ENCODE assay signal across 22 cellular contexts in the genomic region with DNA sequence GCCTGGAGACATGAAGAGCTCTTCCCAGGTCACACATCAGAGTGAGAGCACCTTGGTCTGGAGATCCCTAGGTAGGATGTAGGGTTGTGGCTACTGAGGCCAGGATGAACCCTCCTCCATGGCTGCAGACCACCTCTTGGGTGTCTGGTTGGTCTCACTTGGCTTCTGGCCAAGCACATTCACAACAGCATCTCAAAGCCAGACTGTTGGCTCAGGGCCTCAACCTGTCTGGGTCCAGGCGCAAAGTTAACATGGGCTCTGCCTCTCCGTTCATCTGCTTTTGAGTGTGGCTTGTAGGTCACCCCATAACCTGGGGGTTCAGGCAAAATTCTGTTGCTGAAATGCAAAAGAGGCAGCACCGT. TPM values are rescaled to one million over a fixed set of nuclear protein-coding genes. Genes with fewer than 3 reads are reported as not detected.
DNase-seq lines count a peak whose midpoint lies in the region; ATAC-seq, FAIRE-seq and TF ChIP-seq lines count a peak whose summit lies in the region.
"Had no signal": no experiment of that assay in that cellular context is flagged by ENCODE, and none has a peak within 500 bp of the region (broad histone marks: within the 10 kb centered on the region; RNA-seq: fewer than 3 reads in every experiment).

No MANE protein-coding gene starts in this region.

- H3K23ac ChIP-seq in H1 (ENCODE audit: insufficient read length) (no peak overlapping the region), trophoblast cell (ENCODE audit: low read length) (no peak overlapping the region)

- no peak for TF ChIP-seq POLR2A in H1 (IDR thresholded peaks at IDR 0.05; ENCODE audit: control extremely low read depth in 1 of 2, low read depth in 2 of 2, low read length in 2 of 2)

- peak overlapping the region; percentile 8; the same call in 1 of the 2 replicates for H3K4me3 ChIP-seq in BE2C (ENCODE audit: low read depth, low read length)
- H3K4me3 ChIP-seq in HUES48 (ENCODE audit: low read depth, low read length) = no peak overlapping the region
- H3K4me3 ChIP-seq in H1 (ENCODE audit: extremely low read depth in 1 of 4, insufficient read depth in 2 of 4, low read depth in 3 of 4, low read length in 4 of 4) = no peak overlapping the region
- no peak overlapping the region for H3K4me3 ChIP-seq in trophoblast cell (ENCODE audit: low read depth, low read length)
- no peak overlapping the region for H3K4me3 ChIP-seq in kidney (ENCODE audit: low read length in 2 of 2)
- H3K4me3 ChIP-seq: A549, BLaER1, GM12878 had no signal

- H2AFZ ChIP-seq in H1 (ENCODE audit: low read length) (no peak overlapping the region), trophoblast cell (ENCODE audit: insufficient read depth, low read length, poor library complexity) (no peak overlapping the region)

- no peak for TF ChIP-seq EP300 in H1 (IDR thresholded peaks at IDR 0.05; ENCODE audit: borderline replicate concordance in 1 of 2, low read depth in 2 of 2, low read length in 2 of 2)

- no peak overlapping the region for H4K91ac ChIP-seq in H1 (replicated peaks; ENCODE audit: insufficient read length, low read length)
- peak overlapping the region; percentile 41 for H4K91ac ChIP-seq in trophoblast cell (ENCODE audit: low read depth, low read length)

- TF ChIP-seq CTCF in BE2C (IDR thresholded peaks at IDR 0.05; ENCODE audit: low read depth, low read length) = no peak
- no peak for TF ChIP-seq CTCF in H1 (IDR thresholded peaks at IDR 0.05; ENCODE audit: control extremely low read depth in 1 of 3, insufficient read depth in 1 of 3, low read depth in 1 of 3, low read length in 3 of 3)
- no peak for TF ChIP-seq CTCF in kidney (IDR thresholded peaks at IDR 0.05; ENCODE audit: borderline replicate concordance, extremely low read depth, insufficient read depth)

- 59% methylated on average over 3 of the region's 3 CpGs; no CpG with 5 or more reads in 1 of the 2 experiments for WGBS in H1 (ENCODE audit: extremely low coverage in 1 of 2, insufficient coverage in 1 of 2, insufficient read length in 1 of 2, insufficient replicate concordance in 2 of 2, low coverage in 1 of 2, low lambda C conversion rate in 2 of 2, missing lambda C conversion rate in 1 of 2), 2 experiments
- WGBS in trophoblast cell (ENCODE audit: extremely low coverage, insufficient coverage, insufficient read length) = no CpG with 5 or more reads among the region's 3 CpGs

- H2BK20ac ChIP-seq in H1 (ENCODE audit: low read length) = no peak overlapping the region; the same call in 1 of the 2 replicates

- H3K79me1 ChIP-seq in H1 (ENCODE audit: low read depth, low read length) (no peaks in the 10 kb centered on the region), trophoblast cell (ENCODE audit: low read length) (peaks cover 44% of the 10 kb centered on the region)

- no peak overlapping the region for H2AK5ac ChIP-seq in H1 (ENCODE audit: low read depth, low read length)
- peak overlapping the region; percentile 8 for H2AK5ac ChIP-seq in trophoblast cell (ENCODE audit: low read length)

- no peak overlapping the region for H4K5ac ChIP-seq in H1 (ENCODE audit: insufficient read length, low read depth, low read length)

- intact Hi-C loops in kidney (cut with DNase I) = no loop called here

- H2BK12ac ChIP-seq in H1 (ENCODE audit: low read depth, low read length) (no peak overlapping the region; the same call in 1 of the 2 replicates), trophoblast cell (ENCODE audit: low read length) (peak overlapping the region; percentile 38)

- H3K79me2 ChIP-seq in H1 (ENCODE audit: control insufficient read depth in 1 of 2, insufficient read depth in 2 of 2, low read length in 2 of 2) = no peaks in the 10 kb centered on the region
- H3K79me2 ChIP-seq in trophoblast cell (ENCODE audit: control insufficient read depth, insufficient read depth, low read length, poor library complexity) = peaks cover 4% of the 10 kb centered on the region

- peak overlapping the region; percentile 76; the same call in 1 of the 2 replicates for H2BK15ac ChIP-seq in H1 (ENCODE audit: low read length)

- no peak overlapping the region for H3K56ac ChIP-seq in H1 (replicated peaks; ENCODE audit: insufficient read length, low read depth, low read length)

- FAIRE-seq in H1 (lab: Jason Lieb, UNC) (no peak), kidney (lab: Jason Lieb, UNC) (no peak)
- FAIRE-seq: A549, GM12878, GM18507, HTR-8/SVneo, RCC 7860 had no signal

- H3K9ac ChIP-seq in HUES48 (ENCODE audit: low read depth, low read length) = no peak overlapping the region
- H3K9ac ChIP-seq in H1 (replicated peaks in 1 of 4; ENCODE audit: extremely low read depth in 1 of 4, low read depth in 3 of 4, low read length in 3 of 4) = no peak overlapping the region
- H3K9ac ChIP-seq in trophoblast cell (ENCODE audit: low read length) = no peak overlapping the region
- no peak overlapping the region for H3K9ac ChIP-seq in kidney (ENCODE audit: low read length in 2 of 2)
- H3K9ac ChIP-seq: BLaER1 had no signal

- no peak overlapping the region; the same call in 1 of the 2 replicates for H3K18ac ChIP-seq in H1 (ENCODE audit: extremely low read depth, low read length)
- peak overlapping the region; percentile 55 for H3K18ac ChIP-seq in trophoblast cell (ENCODE audit: low read length)

- H3K4ac ChIP-seq in H1 (replicated peaks; ENCODE audit: insufficient read length, low read depth, low read length) (no peak overlapping the region), trophoblast cell (ENCODE audit: low read depth, low read length) (peak overlapping the region; percentile 38)

- H3K14ac ChIP-seq in H1 (ENCODE audit: insufficient read length) (no peak overlapping the region), trophoblast cell (ENCODE audit: low read length) (peak overlapping the region; percentile 47)

- H3K4me2 ChIP-seq in H1 (ENCODE audit: insufficient read depth in 1 of 2, low read depth in 2 of 2, low read length in 2 of 2) (peak overlapping the region in 1 of 2 experiments; percentile 22; a peak in 1 of 4 replicates), trophoblast cell (ENCODE audit: low read length) (no peak overlapping the region)
- H3K4me2 ChIP-seq: A549, BLaER1 had no signal

- peaks cover 60% of the 10 kb centered on the region for H3K4me1 ChIP-seq in BE2C
- peaks cover 22% of the 10 kb centered on the region for H3K4me1 ChIP-seq in HUES48 (ENCODE audit: control insufficient read depth, insufficient read depth, low read length)
- peaks cover 9 to 16% (median 13%) of the 10 kb centered on the region in 4 experiments for H3K4me1 ChIP-seq in H1 (replicated peaks in 1 of 4; ENCODE audit: control insufficient read depth in 3 of 4, insufficient read depth in 4 of 4, low read length in 3 of 4)
- H3K4me1 ChIP-seq in trophoblast cell (ENCODE audit: control insufficient read depth in 1 of 2, insufficient read depth in 2 of 2, low read length in 2 of 2) = peaks cover 43% of the 10 kb centered on the region in 2 experiments
- peaks cover 4 to 19% of the 10 kb centered on the region in 2 donors for H3K4me1 ChIP-seq in kidney (ENCODE audit: control insufficient read depth in 1 of 2, insufficient read depth in 1 of 2, low read depth in 1 of 2, low read length in 2 of 2)

- POLR2A ChIA-PET in H1 (lab: Charles Lee; ENCODE audit: partially characterized antibody) = interaction anchor here (2.3 kb wide), 1 partner anchor 40 kb away, joined by 10 read pairs; the partner anchor contains the start of gene RHOB

- no peaks in the 10 kb centered on the region for H4K20me1 ChIP-seq in H1 (replicated peaks in 1 of 2; ENCODE audit: control insufficient read depth in 1 of 2, insufficient read depth in 2 of 2, low read length in 2 of 2)
- H4K20me1 ChIP-seq: BLaER1 had no signal

- no peak for ATAC-seq in GM21423 (IDR thresholded peaks at IDR 0.05; ENCODE audit: unreplicated experiment)
- ATAC-seq: CD8-positive, alpha-beta T cell; GM12878; Right ventricle myocardium inferior had no signal

- no peak overlapping the region; the same call in 1 of the 2 replicates for H4K8ac ChIP-seq in H1 (ENCODE audit: extremely low read depth, insufficient read depth, low read length)
- H4K8ac ChIP-seq in trophoblast cell (ENCODE audit: low read depth, low read length) = peak overlapping the region; percentile 8

- H2BK120ac ChIP-seq in H1 (replicated peaks; ENCODE audit: low read depth, low read length) = no peak overlapping the region
- peak overlapping the region; percentile 87 for H2BK120ac ChIP-seq in trophoblast cell (ENCODE audit: insufficient read depth, low read length, poor library complexity)

- H3K36me3 ChIP-seq in BE2C (no peaks in the 10 kb centered on the region), HUES48 (ENCODE audit: control insufficient read depth, insufficient read depth, low read length) (no peaks in the 10 kb centered on the region), H1 (ENCODE audit: control insufficient read depth in 2 of 4, insufficient read depth in 4 of 4, low read length in 3 of 4) (no peaks in the 10 kb centered on the region), trophoblast cell (ENCODE audit: control insufficient read depth in 1 of 2, insufficient read depth in 2 of 2, low read length in 2 of 2) (no peaks in the 10 kb centered on the region), kidney (ENCODE audit: control insufficient read depth in 1 of 2, insufficient read depth in 2 of 2, low read length in 2 of 2) (no peaks in the 10 kb centered on the region)
- H3K36me3 ChIP-seq: BLaER1 had no signal

- H3K27me3 ChIP-seq in BE2C = no peaks in the 10 kb centered on the region
- peaks cover 9% of the 10 kb centered on the region for H3K27me3 ChIP-seq in HUES48 (ENCODE audit: control insufficient read depth, insufficient read depth, low read length)
- no peaks in the 10 kb centered on the region for H3K27me3 ChIP-seq in H1 (replicated peaks in 1 of 4; ENCODE audit: control insufficient read depth in 3 of 4, extremely low read depth in 1 of 4, insufficient read depth in 3 of 4, low read length in 3 of 4)
- H3K27me3 ChIP-seq in trophoblast cell (ENCODE audit: insufficient read depth, low read length) = no peaks in the 10 kb centered on the region

- H3K27ac ChIP-seq in HUES48 (ENCODE audit: low read depth, low read length) (peak overlapping the region; percentile 76), H1 (ENCODE audit: low read depth, low read length) (no peak overlapping the region), trophoblast cell (ENCODE audit: low read depth, low read length) (peak overlapping the region; percentile 39), kidney (ENCODE audit: low read depth in 2 of 2, low read length in 2 of 2) (no peak overlapping the region)
- H3K27ac ChIP-seq: BLaER1 had no signal

- DNase-seq in BE2C (peak; percentile 90), H1 (ENCODE audit: low read depth in 1 of 2, low spot score in 2 of 2) (no peak), trophoblast cell (no peak), UCSD-AML1 (lab: John Stamatoyannopoulos, UW; ENCODE audit: unreplicated experiment) (no peak), kidney (no peak)
- DNase-seq: Calu3; CD8-positive, alpha-beta T cell; DMS53; EL; HCEC 1CT; NCI-H1092 treated with DMSO at 0.1 percent for 48 hours; NCI-H2081; NCI-H446 treated with DMSO at 0.1 percent for 48 hours had no signal

- H2BK5ac ChIP-seq in H1 (ENCODE audit: low read depth, low read length) = no peak overlapping the region
- peak overlapping the region; percentile 55 for H2BK5ac ChIP-seq in trophoblast cell (ENCODE audit: low read depth, low read length, poor library complexity)

- no peak for TF ChIP-seq RAD21 in H1 (IDR thresholded peaks at IDR 0.05 in 1 of 2, conservative IDR thresholded peaks at IDR 0.05 in 1 of 2; ENCODE audit: low read depth in 2 of 2, low read length in 2 of 2)

- no peaks in the 10 kb centered on the region for H3K23me2 ChIP-seq in H1 (ENCODE audit: low read depth, low read length)

- H3K9me3 ChIP-seq in BE2C = no peaks in the 10 kb centered on the region
- H3K9me3 ChIP-seq in HUES48 (ENCODE audit: control insufficient read depth, insufficient read depth, low read length) = no peaks in the 10 kb centered on the region
- no peaks in the 10 kb centered on the region for H3K9me3 ChIP-seq in H1 (ENCODE audit: insufficient read depth in 2 of 2, low read depth in 1 of 2, low read length in 1 of 2)
- H3K9me3 ChIP-seq in trophoblast cell (ENCODE audit: insufficient read depth, low read depth, low read length) = no peaks in the 10 kb centered on the region
- no peaks in the 10 kb centered on the region for H3K9me3 ChIP-seq in kidney (ENCODE audit: control insufficient read depth in 1 of 2, low read length in 2 of 2)
- H3K9me3 ChIP-seq: A549, BLaER1 had no signal

- CTCF ChIA-PET in H1 (lab: Charles Lee; ENCODE audit: partially characterized antibody) = interaction anchor here (0.9 to 2.7 kb wide), 9 partner anchors 7 to 155 kb away, joined by 3 to 8 read pairs (median 4); no protein-coding TSS in a partner anchor

- no peak overlapping the region for H4K12ac ChIP-seq in trophoblast cell (ENCODE audit: low read depth, low read length)

RNA-seq across cellular contexts. Expression of gene RHOB, which starts 40.1 kb away (rescaled TPM):
- 278 TPM for polyA plus RNA-seq in BE2C (2012; ENCODE audit: insufficient read depth, insufficient read length, low read depth)
- total RNA-seq in H1 (2021; fragmentation: NEBNext Ultra II Directional; extraction: Animal tissue kit (Norgen Biotek cat#: 25700)) = 9.5 and 13.5 TPM in 2 replicates
- polyA plus RNA-seq in H1 (2011; rRNA removed) (9.3 and 17.8 TPM in 2 replicates), kidney (ENCODE audit: insufficient read depth, low read depth, low replicate concordance) (241 TPM)
- polyA plus RNA-seq in H1 (2011; cell fraction: cytosol; rRNA removed) = 12.2 TPM
- 12.4 TPM for polyA plus RNA-seq in H1 (2011; cell fraction: nucleus; rRNA removed)
- polyA plus RNA-seq in H1 (2012, experiment 1 of 2) = 6.7 to 9.6 TPM (median 7.6 TPM) in 4 replicates
- 14.3 TPM for polyA plus RNA-seq in H1 (2012, experiment 2 of 2)
- polyA plus RNA-seq in H1 (2013, experiment 1 of 2) = 5.4 TPM
- 5.6 TPM for polyA plus RNA-seq in H1 (2013, experiment 2 of 2)
- 3.1 and 4.1 TPM in 2 replicates for polyA minus RNA-seq in H1 (2011; rRNA and poly(A)+ RNA removed)
- 12.4 TPM for polyA minus RNA-seq in H1 (2011; cell fraction: cytosol; rRNA and poly(A)+ RNA removed)
- polyA minus RNA-seq in H1 (2011; cell fraction: nucleus; rRNA and poly(A)+ RNA removed) = 40.4 TPM
- 220 and 222 TPM in 2 replicates for polyA plus RNA-seq in trophoblast cell (2013)
- total RNA-seq in kidney = 487 TPM

Comparison
In these comparisons a context has a peak if more than half of its experiments do, and no peak if none do; other contexts are left out.
1. H3K27ac ChIP-seq: peak in HUES48 (single experiment) and trophoblast cell (single experiment); none in H1 (single experiment) and kidney (0 of 2).
2. RNA of gene RHOB, which starts 40.1 kb away (total RNA-seq): 487 TPM in kidney (single experiment); 9.5 to 13.5 TPM in H1; every median in the first group is over 10 times any median in the second.